Comparison of ENCODE assay signal across 9 cellular contexts in the genomic region with DNA sequence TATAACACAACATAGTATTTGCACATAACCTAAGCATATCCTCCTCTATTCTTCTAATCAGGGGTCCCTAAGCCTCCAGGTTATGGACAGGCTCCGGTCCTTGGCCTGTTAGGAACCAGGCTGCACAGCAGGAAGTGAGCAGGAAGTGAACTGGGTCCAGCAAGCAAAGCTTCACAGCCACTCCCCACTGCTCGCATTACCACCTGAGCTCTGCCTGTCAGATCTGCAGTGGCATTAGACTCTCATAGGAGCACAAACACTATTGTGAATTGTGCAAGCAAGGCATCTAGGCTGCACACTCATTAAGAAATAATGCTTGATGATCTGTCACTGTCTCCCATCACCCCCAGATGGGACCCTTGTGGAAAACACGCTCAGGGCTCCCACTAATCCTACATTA. TPM values are rescaled to one million over a fixed set of nuclear protein-coding genes. Genes with fewer than 3 reads are reported as not detected.
DNase-seq lines count a peak whose midpoint lies in the region; ATAC-seq and TF ChIP-seq lines count a peak whose summit lies in the region.
"Had no signal": no experiment of that assay in that cellular context is flagged by ENCODE, and none has a peak within 500 bp of the region (broad histone marks: within the 10 kb centered on the region; RNA-seq: fewer than 3 reads in every experiment).

No MANE protein-coding gene starts in this region.

- H2AFZ ChIP-seq in fibroblast of lung (ENCODE audit: low read length): no peak overlapping the region

- H3K4me1 ChIP-seq in fibroblast of lung (ENCODE audit: control insufficient read depth, extremely low read depth, insufficient read depth, low read length) (peaks cover 7% of the 10 kb centered on the region), upper lobe of right lung (peaks cover 53% of the 10 kb centered on the region)

- peak; percentile 19 for DNase-seq in stimulated activated CD4-positive, alpha-beta T cell treated with anti-CD3 and anti-CD28 coated beads, Interleukin-4, amount 100 ng/mL, for 24 hours
- no peak for DNase-seq in stimulated activated CD4-positive, alpha-beta T cell treated with anti-CD3 and anti-CD28 coated beads, Interleukin-1b, Interleukin-23, amount 100 ng/mL, for 48 hours
- peak; percentile 36 for DNase-seq in NCI-H2081 treated with DMSO at 0.1 percent for 48 hours (lab: John Stamatoyannopoulos, UW)
- DNase-seq in fibroblast of lung (ENCODE audit: low read depth in 2 of 2): no peak
- no peak for DNase-seq in upper lobe of right lung
- DNase-seq in NCI-H446 (lab: John Stamatoyannopoulos, UW): no peak
- no peak for DNase-seq in activated CD8-positive, alpha-beta memory T cell treated with anti-CD3 and anti-CD28 coated beads, Interleukin-2, amount 50 U/mL, for 4 hours
- DNase-seq: activated CD4-positive, alpha-beta T cell treated with anti-CD3 and anti-CD28 coated beads for 4 hours had no signal

- no peak overlapping the region for H3K9ac ChIP-seq in fibroblast of lung (ENCODE audit: insufficient read depth, low read length)

- H4K20me1 ChIP-seq in fibroblast of lung (ENCODE audit: control insufficient read depth, extremely low read depth, insufficient read depth, low read length): peaks cover 5% of the 10 kb centered on the region

- ATAC-seq in upper lobe of right lung (peak; percentile 89), HG02870 (IDR thresholded peaks at IDR 0.05; ENCODE audit: unreplicated experiment) (no peak)

- no peaks in the 10 kb centered on the region for H3K27me3 ChIP-seq in fibroblast of lung (ENCODE audit: control insufficient read depth, insufficient read depth, low read length)
- no peaks in the 10 kb centered on the region for H3K27me3 ChIP-seq in upper lobe of right lung

- no peak for TF ChIP-seq CTCF in fibroblast of lung (conservative IDR thresholded peaks at IDR 0.05 in 1 of 2, IDR thresholded peaks at IDR 0.05 in 1 of 2; ENCODE audit: low read depth in 1 of 2, low read length in 2 of 2)
- no peak for TF ChIP-seq CTCF in upper lobe of right lung (IDR thresholded peaks at IDR 0.05)

- H3K4me3 ChIP-seq in fibroblast of lung (replicated peaks in 1 of 4; ENCODE audit: control extremely low read depth in 1 of 4, insufficient read depth in 1 of 4, low read depth in 3 of 4, low read length in 4 of 4) (no peak overlapping the region), upper lobe of right lung (no peak overlapping the region)

- intact Hi-C loops in upper lobe of right lung (cut with DNase I): no loop called here

- peaks cover 99% of the 10 kb centered on the region for H3K79me2 ChIP-seq in fibroblast of lung (ENCODE audit: control insufficient read depth, insufficient read depth, low read length)

- H3K9me3 ChIP-seq in fibroblast of lung (ENCODE audit: control insufficient read depth, insufficient read depth, low read depth, low read length): no peaks in the 10 kb centered on the region
- H3K9me3 ChIP-seq in upper lobe of right lung: no peaks in the 10 kb centered on the region

- peak overlapping the region; percentile 23 for H3K4me2 ChIP-seq in fibroblast of lung (ENCODE audit: extremely low read depth, insufficient read depth, low read length)

- H3K27ac ChIP-seq in fibroblast of lung (ENCODE audit: insufficient read depth, low read length) (no peak overlapping the region), upper lobe of right lung (no peak overlapping the region)

- H3K36me3 ChIP-seq in fibroblast of lung (ENCODE audit: control insufficient read depth, insufficient read depth, low read length): no peaks in the 10 kb centered on the region
- no peaks in the 10 kb centered on the region for H3K36me3 ChIP-seq in upper lobe of right lung

RNA-seq across cellular contexts. Expression of gene MSL2, which starts 9.8 kb away (rescaled TPM):
- total RNA-seq in fibroblast of lung (9.2 and 12.1 TPM in 2 replicates), upper lobe of right lung (30.2 TPM)
- polyA plus RNA-seq in fibroblast of lung: 16.6 and 19.7 TPM in 2 replicates
- 7.8 and 9.0 TPM in 2 replicates for polyA plus RNA-seq in fibroblast of lung (2012)
- 13.7 and 17.5 TPM in 2 replicates for polyA minus RNA-seq in fibroblast of lung (ENCODE audit: low replicate concordance)

Comparison
In these comparisons a context has a peak if more than half of its experiments do, and no peak if none do; other contexts are left out.
1. DNase-seq: peak in stimulated activated CD4-positive, alpha-beta T cell treated with anti-CD3 and anti-CD28 coated beads, Interleukin-4, amount 100 ng/mL, for 24 hours (single experiment) and NCI-H2081 treated with DMSO at 0.1 percent for 48 hours (single experiment); none in stimulated activated CD4-positive, alpha-beta T cell treated with anti-CD3 and anti-CD28 coated beads, Interleukin-1b, Interleukin-23, amount 100 ng/mL, for 48 hours (single experiment), fibroblast of lung (0 of 2), upper lobe of right lung (single experiment), NCI-H446 (0 of 2) and activated CD8-positive, alpha-beta memory T cell treated with anti-CD3 and anti-CD28 coated beads, Interleukin-2, amount 50 U/mL, for 4 hours (single experiment).